8 cellular contexts compared by ENCODE assay signal in the genomic region with DNA sequence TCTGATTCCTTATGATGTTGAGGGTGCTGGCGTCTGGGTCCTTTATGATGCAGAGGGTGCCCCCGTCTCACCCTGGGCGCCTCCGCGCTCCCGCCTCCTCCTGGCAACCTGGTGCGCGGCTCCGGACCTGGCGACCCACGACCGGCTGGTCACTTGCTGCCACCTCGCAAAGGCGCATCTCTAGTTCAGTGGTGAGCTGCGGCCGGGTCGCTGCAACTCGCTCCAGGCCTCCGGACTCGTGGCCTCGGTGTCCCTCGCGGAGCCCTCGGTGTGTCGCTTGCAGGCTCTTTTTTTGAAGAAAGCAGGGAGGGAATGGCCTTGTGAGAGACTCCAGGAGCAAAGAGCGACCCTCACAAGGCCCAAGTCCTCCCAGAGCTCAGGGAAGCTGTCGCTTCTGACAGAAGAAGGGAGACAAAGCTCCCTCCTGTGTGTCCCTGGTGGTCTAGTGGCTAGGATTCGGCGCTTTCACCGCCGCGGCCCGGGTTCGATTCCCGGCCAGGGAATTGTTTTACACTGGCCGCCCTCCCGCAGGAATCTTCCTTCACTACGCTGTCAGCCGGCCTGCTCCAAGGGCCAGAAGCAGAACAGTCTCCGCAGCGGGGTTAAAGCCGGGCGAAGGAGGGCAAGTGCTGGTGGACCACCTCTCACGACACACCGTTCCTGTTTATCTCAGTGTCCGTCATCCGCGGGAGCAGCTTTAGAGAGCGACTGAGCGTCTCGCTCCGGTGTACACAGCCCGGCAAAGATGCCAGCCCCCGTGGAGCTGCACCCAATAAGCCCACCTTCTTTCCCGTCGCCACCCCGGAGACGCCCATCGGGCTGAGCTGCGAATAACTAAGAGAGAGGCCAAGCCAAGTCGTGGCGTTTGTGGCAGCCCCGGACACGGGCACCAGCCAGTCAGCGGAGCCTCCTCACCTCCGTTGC. TPM values are rescaled to one million over a fixed set of nuclear protein-coding genes. Genes with fewer than 3 reads are reported as not detected.
DNase-seq lines count a peak whose midpoint lies in the region; ATAC-seq, FAIRE-seq and TF ChIP-seq lines count a peak whose summit lies in the region.
"Not testable (repeated sequence)": the region's sequence is repeated elsewhere in the genome, so short reads cannot be mapped to it uniquely, and the experiment has no call there.

No MANE protein-coding gene starts in this region.

- intact Hi-C loops in left cardiac atrium (cut with DNase I) = not testable (repeated sequence)

- H3K4me2 ChIP-seq in smooth muscle cell = peak overlapping the region; percentile 79

- H3F3A ChIP-seq in smooth muscle cell (ENCODE audit: low read depth) = not testable (repeated sequence)

- ATAC-seq in activated T-cell treated with anti-CD3 and anti-CD28 coated beads, Interleukin-2, amount 50 U/mL, for 4 hours = peak; percentile 83 to 87
- peak; percentile 75 to 99 for ATAC-seq in left cardiac atrium

- H3K4me3 Mint-ChIP-seq in activated T-cell treated with anti-CD3 and anti-CD28 coated beads, Interleukin-2, amount 50 U/mL, for 4 hours = peak overlapping the region; percentile 76
- H3K4me3 Mint-ChIP-seq in mesothelial cell of epicardium (peak overlapping the region; percentile 74), type B pancreatic cell (peak overlapping the region; percentile 87)

- peak; percentile 60 for DNase-seq in NCI-H774 (lab: John Stamatoyannopoulos, UW)
- peak; percentile 11 for DNase-seq in activated T-cell treated with anti-CD3 and anti-CD28 coated beads, Interleukin-2, amount 50 U/mL, for 4 hours
- peak; percentile 40 for DNase-seq in left cardiac atrium
- DNase-seq in mesothelial cell of epicardium (ENCODE audit: low spot score in 2 of 2, unreplicated experiment in 2 of 2) = peak in 1 of 2 experiments; percentile 62
- peak; percentile 27 for DNase-seq in smooth muscle cell (lab: John Stamatoyannopoulos, UW; ENCODE audit: unreplicated experiment)
- peak; percentile 75 for DNase-seq in type B pancreatic cell (ENCODE audit: extremely low spot score, unreplicated experiment)

- H3K9me3 ChIP-seq in duodenal mucosa (ENCODE audit: control insufficient read depth in 1 of 2, low read length in 2 of 2); smooth muscle cell (replicated peaks; ENCODE audit: low read depth): not testable (repeated sequence)

- H3K27ac Mint-ChIP-seq in mesothelial cell of epicardium, type B pancreatic cell: not testable (repeated sequence)

- H3K27me3 Mint-ChIP-seq in activated T-cell treated with anti-CD3 and anti-CD28 coated beads, Interleukin-2, amount 50 U/mL, for 4 hours (ENCODE audit: low read depth) = peaks cover 41% of the 10 kb centered on the region
- H3K27me3 Mint-ChIP-seq in mesothelial cell of epicardium (ENCODE audit: low read depth) (peaks cover 45% of the 10 kb centered on the region), type B pancreatic cell (peaks cover 42% of the 10 kb centered on the region)

- H3K9me3 Mint-ChIP-seq in activated T-cell treated with anti-CD3 and anti-CD28 coated beads, Interleukin-2, amount 50 U/mL, for 4 hours; mesothelial cell of epicardium; type B pancreatic cell: not testable (repeated sequence)

- not testable (repeated sequence) for H3K79me2 ChIP-seq in smooth muscle cell (ENCODE audit: low read depth)

- H4K20me1 ChIP-seq in smooth muscle cell (ENCODE audit: low read depth) = not testable (repeated sequence)

- H3K4me3 ChIP-seq in duodenal mucosa (ENCODE audit: low read depth in 1 of 2, low read length in 2 of 2) (peak overlapping the region; percentile 29 to 44), smooth muscle cell (peak overlapping the region; percentile 36)

- H3K4me1 ChIP-seq in duodenal mucosa (ENCODE audit: control insufficient read depth in 1 of 2, insufficient read depth in 2 of 2, low read length in 2 of 2); smooth muscle cell (ENCODE audit: low read depth): not testable (repeated sequence)

- not testable (repeated sequence) for H2AFZ ChIP-seq in smooth muscle cell (ENCODE audit: low read depth)

- FAIRE-seq in G401.6 (lab: Jason Lieb, UNC) = peak; percentile 99

- H3K27ac ChIP-seq in duodenal mucosa (ENCODE audit: low read depth, low read length); smooth muscle cell (ENCODE audit: low read depth): not testable (repeated sequence)

- not testable (repeated sequence) for H3K36me3 Mint-ChIP-seq in activated T-cell treated with anti-CD3 and anti-CD28 coated beads, Interleukin-2, amount 50 U/mL, for 4 hours (ENCODE audit: insufficient read depth); mesothelial cell of epicardium; type B pancreatic cell

- not testable (repeated sequence) for H3K27me3 ChIP-seq in duodenal mucosa (ENCODE audit: control insufficient read depth in 1 of 2, insufficient read depth in 2 of 2, low read length in 2 of 2); smooth muscle cell (ENCODE audit: low read depth)

- not testable (repeated sequence) for H3K9ac ChIP-seq in duodenal mucosa (ENCODE audit: low read depth in 1 of 2, low read length in 2 of 2); smooth muscle cell (ENCODE audit: low read depth)

- TF ChIP-seq CTCF in mesothelial cell of epicardium (IDR thresholded peaks at IDR 0.05; ENCODE audit: unreplicated experiment); smooth muscle cell (IDR thresholded peaks at IDR 0.05; ENCODE audit: borderline replicate concordance, insufficient read depth, poor library complexity, severe bottlenecking); type B pancreatic cell (conservative IDR thresholded peaks at IDR 0.05): not testable (repeated sequence)

- WGBS in smooth muscle cell (ENCODE audit: low lambda C conversion rate) = 4% methylated on average over 60 of the region's 66 CpGs

- not testable (repeated sequence) for H3K4me1 Mint-ChIP-seq in activated T-cell treated with anti-CD3 and anti-CD28 coated beads, Interleukin-2, amount 50 U/mL, for 4 hours (ENCODE audit: low read depth); type B pancreatic cell (ENCODE audit: unreplicated experiment)
- peaks cover 13% of the 10 kb centered on the region for H3K4me1 Mint-ChIP-seq in mesothelial cell of epicardium

- H3K36me3 ChIP-seq in duodenal mucosa (ENCODE audit: control insufficient read depth in 1 of 2, insufficient read depth in 2 of 2, low read length in 2 of 2); smooth muscle cell (ENCODE audit: low read depth): not testable (repeated sequence)

RNA-seq across cellular contexts. Expression of gene RNU1-2, which starts 23.4 kb away (rescaled TPM):
- total RNA-seq in activated T-cell treated with anti-CD3 and anti-CD28 coated beads, Interleukin-2, amount 50 U/mL, for 4 hours = 1,000 to 10,000 TPM; 1,321 to 1,622 (median 1,616) TPM
- total RNA-seq in left cardiac atrium = over 10,000 TPM in 1 of 2 donors, 1,000 to 10,000 TPM in 1; 5,988 to 15,401 TPM
- 3,774 to 3,945 TPM (median 3,937 TPM) in 3 replicates for total RNA-seq in mesothelial cell of epicardium
- total RNA-seq in smooth muscle cell = under 0.01 TPM in 2 replicates
- polyA plus RNA-seq in smooth muscle cell = 4.2 and 6.4 TPM in 2 replicates
- 2,993 and 3,564 TPM in 2 replicates for total RNA-seq in type B pancreatic cell (ENCODE audit: low replicate concordance)

RNA-seq across cellular contexts. Expression of gene CROCC, which starts 49.3 kb away (rescaled TPM):
- 10 to 100 TPM; 20.0 to 24.7 (median 20.3) TPM for total RNA-seq in activated T-cell treated with anti-CD3 and anti-CD28 coated beads, Interleukin-2, amount 50 U/mL, for 4 hours
- 1 to 10 TPM; 6.5 to 9.2 TPM for total RNA-seq in left cardiac atrium
- total RNA-seq in mesothelial cell of epicardium = 81.3 to 86.4 TPM (median 86.1 TPM) in 3 replicates
- total RNA-seq in smooth muscle cell = 7.8 and 24.0 TPM in 2 replicates
- polyA plus RNA-seq in smooth muscle cell = 19.7 and 21.4 TPM in 2 replicates
- 23.5 and 40.1 TPM in 2 replicates for total RNA-seq in type B pancreatic cell (ENCODE audit: low replicate concordance)

Comparison
In these comparisons a context has a peak if more than half of its experiments do, and no peak if none do; other contexts are left out.
1. RNA of gene RNU1-2, which starts 23.4 kb away (total RNA-seq): 5,988 to 15,401 TPM in left cardiac atrium, 3,774 to 3,945 TPM in mesothelial cell of epicardium, 2,993 to 3,564 TPM in type B pancreatic cell and 1,321 to 1,622 TPM in activated T-cell treated with anti-CD3 and anti-CD28 coated beads, Interleukin-2, amount 50 U/mL, for 4 hours; under 0.01 TPM in smooth muscle cell; every median in the first group is over 1,000 times any median in the second.
2. Peak in every context shown above with its lines, with median percentiles within 50 percentile points of each other: H3K4me3 Mint-ChIP-seq.